Comparison of ENCODE assay signal across 25 cellular contexts in the genomic region with DNA sequence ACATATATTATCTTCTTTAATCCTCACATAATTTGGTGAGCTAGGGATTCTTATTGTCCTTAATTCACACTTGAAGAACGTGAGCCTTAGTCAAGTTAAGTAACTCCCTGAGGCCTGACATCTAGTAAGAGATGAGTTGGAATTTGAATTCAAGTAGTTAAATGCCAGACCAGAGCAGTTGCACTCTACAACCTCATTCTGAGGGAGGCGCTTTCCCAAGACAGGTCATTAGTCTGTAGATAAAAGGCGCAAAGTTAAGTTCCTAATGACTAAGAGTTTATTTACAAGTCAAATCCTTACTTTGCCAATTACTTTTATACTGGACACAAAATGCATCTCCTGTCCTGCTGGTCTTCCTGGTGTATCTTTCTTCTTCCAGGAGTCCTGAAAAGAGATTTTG. TPM values are rescaled to one million over a fixed set of nuclear protein-coding genes. Genes with fewer than 3 reads are reported as not detected.
A peak's percentile ranks its signal among the peaks of the same experiment; 100 is the strongest.
DNase-seq lines count a peak whose midpoint lies in the region; ATAC-seq, FAIRE-seq and TF ChIP-seq lines count a peak whose summit lies in the region.
"Had no signal": no experiment of that assay in that cellular context is flagged by ENCODE, and none has a peak within 500 bp of the region (broad histone marks: within the 10 kb centered on the region; RNA-seq: fewer than 3 reads in every experiment).

No MANE protein-coding gene starts in this region.

- H3K27me3 ChIP-seq in HCT116 (ENCODE audit: insufficient read depth, low read length) = no peaks in the 10 kb centered on the region
- H3K27me3 ChIP-seq: ascending aorta, transverse colon had no signal

- BruUV-seq in HCT116 (replicated peaks; lab: Mats Ljungman, UMichigan) = no TSS peak

- no peak for TF ChIP-seq POLR2A in HCT116 (IDR thresholded peaks at IDR 0.05; ENCODE audit: borderline replicate concordance, extremely low read depth, insufficient read depth, insufficient read length)
- TF ChIP-seq POLR2A in GM12891 (IDR thresholded peaks at IDR 0.05; ENCODE audit: low read depth, low read length) = no peak

- no peak overlapping the region for H3K4me3 Mint-ChIP-seq in endothelial cell (ENCODE audit: unreplicated experiment)
- no peak overlapping the region for H3K4me3 Mint-ChIP-seq in activated CD8-positive, alpha-beta T cell treated with anti-CD3 and anti-CD28 coated beads, Interleukin-2, amount 10 ng/mL, durations not matched to agents 7 days and 5 days
- H3K4me3 Mint-ChIP-seq: activated CD4-positive, alpha-beta memory T cell treated with anti-CD3 and anti-CD28 coated beads for 36 hours; activated naive CD4-positive, alpha-beta T cell treated with anti-CD3 and anti-CD28 coated beads for 36 hours; memory B cell; naive thymus-derived CD4-positive, alpha-beta T cell; stimulated activated naive CD8-positive, alpha-beta T cell treated with anti-CD3 and anti-CD28 coated beads, Interleukin-15, amount 100 ng/mL, for 72 hours; T-cell had no signal

- no peak for TF ChIP-seq RAD21 in HCT116 (IDR thresholded peaks at IDR 0.05; ENCODE audit: low read depth)

- peaks cover 4 to 20% of the 10 kb centered on the region in 2 experiments; a peak in 3 of 4 replicates for H3K4me1 ChIP-seq in HCT116 (ENCODE audit: control insufficient read depth in 1 of 2, insufficient read depth in 2 of 2, low read length in 2 of 2)

- peaks cover 7% of the 10 kb centered on the region for H3K27me3 Mint-ChIP-seq in endothelial cell (ENCODE audit: unreplicated experiment)
- H3K27me3 Mint-ChIP-seq in activated CD8-positive, alpha-beta T cell treated with anti-CD3 and anti-CD28 coated beads, Interleukin-2, amount 10 ng/mL, durations not matched to agents 7 days and 5 days (ENCODE audit: low read depth) = no peaks in the 10 kb centered on the region
- H3K27me3 Mint-ChIP-seq: activated CD4-positive, alpha-beta memory T cell treated with anti-CD3 and anti-CD28 coated beads for 36 hours; IgD-negative memory B cell; memory B cell; naive thymus-derived CD4-positive, alpha-beta T cell; stimulated activated naive CD8-positive, alpha-beta T cell treated with anti-CD3 and anti-CD28 coated beads, Interleukin-15, amount 100 ng/mL, for 72 hours; T-cell had no signal

- TF ChIP-seq CTCF in HCT116 (IDR thresholded peaks at IDR 0.05 in 2 of 3, conservative IDR thresholded peaks at IDR 0.05 in 1 of 3; ENCODE audit: borderline replicate concordance in 1 of 3, insufficient read depth in 1 of 3, low read depth in 2 of 3, low read length in 2 of 3) (peak in 1 of 3 experiments; percentile 10; a peak in 2 of 6 replicates), endothelial cell (IDR thresholded peaks at IDR 0.05; ENCODE audit: unreplicated experiment) (no peak), omental fat pad (IDR thresholded peaks at IDR 0.05) (no peak)

- no peak overlapping the region for H3K4me3 ChIP-seq in HCT116 (replicated peaks in 1 of 2; ENCODE audit: low read depth in 1 of 2, low read length in 2 of 2)
- H3K4me3 ChIP-seq: ascending aorta, transverse colon had no signal

- POLR2A ChIA-PET in HCT116 (lab: Charles Lee) = no interaction called here
- POLR2A ChIA-PET in activated CD8-positive, alpha-beta T cell treated with anti-CD3 and anti-CD28 coated beads, Interleukin-2, amount 10 ng/mL, durations not matched to agents 7 days and 5 days (lab: Charles Lee) = no interaction called here

- peaks cover 20% of the 10 kb centered on the region for H3K36me3 Mint-ChIP-seq in endothelial cell (ENCODE audit: low read depth, unreplicated experiment)
- peaks cover 3% of the 10 kb centered on the region for H3K36me3 Mint-ChIP-seq in activated CD8-positive, alpha-beta T cell treated with anti-CD3 and anti-CD28 coated beads, Interleukin-2, amount 10 ng/mL, durations not matched to agents 7 days and 5 days (ENCODE audit: low read depth)
- H3K36me3 Mint-ChIP-seq: activated CD4-positive, alpha-beta memory T cell treated with anti-CD3 and anti-CD28 coated beads for 36 hours; memory B cell; T-cell had no signal

- no peak overlapping the region for H3K4me2 ChIP-seq in HCT116 (ENCODE audit: low read length)

- no peaks in the 10 kb centered on the region for H3K36me3 ChIP-seq in HCT116 (ENCODE audit: control insufficient read depth in 1 of 2, insufficient read depth in 2 of 2, low read length in 2 of 2)
- H3K36me3 ChIP-seq: ascending aorta, transverse colon had no signal

- CTCF ChIA-PET in HCT116 (lab: Charles Lee) = no interaction called here
- CTCF ChIA-PET in activated CD8-positive, alpha-beta T cell treated with anti-CD3 and anti-CD28 coated beads, Interleukin-2, amount 10 ng/mL, durations not matched to agents 7 days and 5 days (lab: Charles Lee) = interaction anchor here (0.8 to 1.2 kb wide), 2 partner anchors 17 to 120 kb away, joined by 3 read pairs; no protein-coding TSS in a partner anchor

- no peak for FAIRE-seq in GM12891 (lab: Jason Lieb, UNC)

- H2AFZ ChIP-seq in HCT116 (ENCODE audit: low read depth, low read length, poor library complexity, severe bottlenecking) = peak overlapping the region; percentile 38

- H3K9me2 ChIP-seq in HCT116 (ENCODE audit: insufficient read depth) = no peaks in the 10 kb centered on the region

- ATAC-seq in HCT116 = no peak
- ATAC-seq in omental fat pad (ENCODE audit: low FRiP score) = peak; percentile 70
- no peak for ATAC-seq in GM21786 (IDR thresholded peaks at IDR 0.05; ENCODE audit: unreplicated experiment)
- no peak for ATAC-seq in activated CD8-positive, alpha-beta T cell treated with anti-CD3 and anti-CD28 coated beads, Interleukin-2, amount 10 ng/mL, durations not matched to agents 7 days and 5 days
- ATAC-seq: naive thymus-derived CD4-positive, alpha-beta T cell; Right ventricle myocardium inferior; stimulated activated naive CD8-positive, alpha-beta T cell treated with anti-CD3 and anti-CD28 coated beads, Interleukin-15, amount 100 ng/mL, for 72 hours; T-cell had no signal

- RAD21 ChIA-PET in HCT116 (lab: Charles Lee; ENCODE audit: low non-redundant PET in 1 of 2, low total read pairs in 2 of 2, uncharacterized antibody in 2 of 2, unreplicated experiment in 2 of 2) = no interaction called here

- peaks cover 31% of the 10 kb centered on the region for H3K4me1 Mint-ChIP-seq in endothelial cell (ENCODE audit: unreplicated experiment)
- H3K4me1 Mint-ChIP-seq in activated CD8-positive, alpha-beta T cell treated with anti-CD3 and anti-CD28 coated beads, Interleukin-2, amount 10 ng/mL, durations not matched to agents 7 days and 5 days (ENCODE audit: low read depth) = peaks cover 30% of the 10 kb centered on the region

- no peak overlapping the region for H3K9ac ChIP-seq in HCT116 (ENCODE audit: low read length)

- H3K79me2 ChIP-seq in HCT116 (ENCODE audit: insufficient read depth, low read length) = peaks cover 3% of the 10 kb centered on the region; the same call in 1 of the 2 replicates

- H4K20me1 ChIP-seq in HCT116 (ENCODE audit: insufficient read depth) = no peaks in the 10 kb centered on the region

- H3K9me3 Mint-ChIP-seq in endothelial cell (ENCODE audit: unreplicated experiment) = no peaks in the 10 kb centered on the region
- H3K9me3 Mint-ChIP-seq in activated CD8-positive, alpha-beta T cell treated with anti-CD3 and anti-CD28 coated beads, Interleukin-2, amount 10 ng/mL, durations not matched to agents 7 days and 5 days (ENCODE audit: insufficient read depth) = peaks cover 3% of the 10 kb centered on the region
- H3K9me3 Mint-ChIP-seq: activated CD4-positive, alpha-beta memory T cell treated with anti-CD3 and anti-CD28 coated beads for 36 hours; activated naive CD4-positive, alpha-beta T cell treated with anti-CD3 and anti-CD28 coated beads for 36 hours; IgD-negative memory B cell; memory B cell; T-cell had no signal

- H3K27ac Mint-ChIP-seq in endothelial cell (ENCODE audit: unreplicated experiment) = peak overlapping the region; percentile 37
- no peak overlapping the region for H3K27ac Mint-ChIP-seq in activated CD8-positive, alpha-beta T cell treated with anti-CD3 and anti-CD28 coated beads, Interleukin-2, amount 10 ng/mL, durations not matched to agents 7 days and 5 days
- H3K27ac Mint-ChIP-seq: activated CD4-positive, alpha-beta memory T cell treated with anti-CD3 and anti-CD28 coated beads for 36 hours; activated naive CD4-positive, alpha-beta T cell treated with anti-CD3 and anti-CD28 coated beads for 36 hours; memory B cell; naive thymus-derived CD4-positive, alpha-beta T cell; stimulated activated naive CD8-positive, alpha-beta T cell treated with anti-CD3 and anti-CD28 coated beads, Interleukin-15, amount 100 ng/mL, for 72 hours; T-cell had no signal

- no peak for DNase-seq in HCT116 (ENCODE audit: low read depth, low spot score)
- peak; percentile 6 for DNase-seq in NCI-H82 treated with DMSO at 0.1 percent for 48 hours (lab: John Stamatoyannopoulos, UW; ENCODE audit: unreplicated experiment)
- DNase-seq in endothelial cell (ENCODE audit: low spot score) = no peak
- no peak for DNase-seq in omental fat pad (ENCODE audit: low spot score)
- no peak for DNase-seq in GM12891 (ENCODE audit: insufficient read length, low spot score)
- no peak for DNase-seq in activated CD8-positive, alpha-beta T cell treated with anti-CD3 and anti-CD28 coated beads, Interleukin-2, amount 10 ng/mL, durations not matched to agents 7 days and 5 days
- DNase-seq: activated CD4-positive, alpha-beta memory T cell treated with anti-CD3 and anti-CD28 coated beads for 36 hours; activated naive CD4-positive, alpha-beta T cell treated with anti-CD3 and anti-CD28 coated beads for 36 hours; activated T-cell treated with anti-CD3 and anti-CD28 coated beads, Interleukin-2, amount 50 U/mL, for 1 hour; effector CD4-positive, alpha-beta T cell; EL; islet precursor cell; naive thymus-derived CD4-positive, alpha-beta T cell; NCI-H1092; NCI-H2029 treated with DMSO at 0.1 percent for 48 hours; NCI-H446 treated with DMSO at 0.1 percent for 48 hours; posterior cingulate gyrus; stimulated activated naive CD8-positive, alpha-beta T cell treated with anti-CD3 and anti-CD28 coated beads, Interleukin-15, amount 100 ng/mL, for 72 hours; T-cell; transverse colon had no signal

- no peak overlapping the region for H3K27ac ChIP-seq in HCT116 (ENCODE audit: low read depth, low read length)
- H3K27ac ChIP-seq: ascending aorta, transverse colon had no signal

- intact Hi-C loops in HCT116 (cut with micrococcal nuclease) = loop anchor here (5.0 to 10.0 kb wide), 2 partner anchors 33 to 250 kb away; partner anchors contain the start of gene KIF11

- H3K9me3 ChIP-seq in HCT116 (ENCODE audit: control insufficient read depth in 1 of 2, insufficient read depth in 1 of 2, low read depth in 1 of 2, low read length in 2 of 2) = no peaks in the 10 kb centered on the region
- H3K9me3 ChIP-seq: ascending aorta, transverse colon had no signal

TF ChIP-seq in HCT116, 20 proteins besides CTCF, POLR2A, EP300 and RAD21 (continues in another document):
- TF ChIP-seq EZH2phosphoT487 (IDR thresholded peaks at IDR 0.05; ENCODE audit: borderline replicate concordance) = no peak

TF ChIP-seq in GM12891, 5 proteins besides CTCF, POLR2A, EP300 and RAD21 (continues in another document):
- no peak for TF ChIP-seq TAF1 (IDR thresholded peaks at IDR 0.05; ENCODE audit: low read depth, low read length)

RNA-seq across cellular contexts. Expression of gene EXOC6, which starts 3.6 kb away (rescaled TPM):
- total RNA-seq in HCT116 (2021; ENCODE audit: unreplicated experiment) (12.9 TPM), endothelial cell (ENCODE audit: unreplicated experiment) (28.5 TPM), omental fat pad (10 to 100 TPM in 2 of 4 donors, 1 to 10 TPM in 2; 9.8 to 25.9 (median 10.9) TPM)
- 10.0 and 12.4 TPM in 2 replicates for polyA plus RNA-seq in HCT116 (2012)
- 4.1 TPM for polyA plus RNA-seq in GM12891 (2012; ENCODE audit: low read depth, missing spikeins)
- total RNA-seq in activated CD8-positive, alpha-beta T cell treated with anti-CD3 and anti-CD28 coated beads, Interleukin-2, amount 10 ng/mL, durations not matched to agents 7 days and 5 days = 10 to 100 TPM; 11.7 to 12.5 TPM
